1 cellular context compared by ENCODE assay signal in genomic region chr11:65573391-65574146, GRCh38.
TF ChIP-seq lines count a peak whose summit lies in the region.

No MANE protein-coding gene starts in this region.

TF ChIP-seq in H1, 55 proteins besides CTCF, POLR2A, EP300 and RAD21:
- TF ChIP-seq SRF (IDR thresholded peaks at IDR 0.05; ENCODE audit: low read depth, low read length) (no peak), USF2 (IDR thresholded peaks at IDR 0.05; ENCODE audit: low read length) (no peak), CHD1 (IDR thresholded peaks at IDR 0.05; ENCODE audit: low read depth, low read length) (no peak), HDAC2 (IDR thresholded peaks at IDR 0.05; ENCODE audit: borderline replicate concordance in 1 of 2, low read depth in 2 of 2, low read length in 2 of 2) (no peak), CEBPB (IDR thresholded peaks at IDR 0.05; ENCODE audit: low read depth, low read length) (no peak), CHD2 (IDR thresholded peaks at IDR 0.05; ENCODE audit: low read length) (no peak), SP1 (IDR thresholded peaks at IDR 0.05; ENCODE audit: low read depth, low read length) (no peak), KDM4A (IDR thresholded peaks at IDR 0.05; ENCODE audit: low read depth, low read length, severe bottlenecking) (no peak)
